Comparison of ENCODE assay signal across 24 cellular contexts in genomic region chr2:215363039-215363438, GRCh38. TPM values are rescaled to one million over a fixed set of nuclear protein-coding genes. Genes with fewer than 3 reads are reported as not detected.
DNase-seq lines count a peak whose midpoint lies in the region; ATAC-seq and TF ChIP-seq lines count a peak whose summit lies in the region.
"Had no signal": no experiment of that assay in that cellular context is flagged by ENCODE, and none has a peak within 500 bp of the region (broad histone marks: within the 10 kb centered on the region; RNA-seq: fewer than 3 reads in every experiment).

No MANE protein-coding gene starts in this region.

- peaks cover 2% of the 10 kb centered on the region for H3K27me3 Mint-ChIP-seq in endothelial cell (ENCODE audit: unreplicated experiment)
- H3K27me3 Mint-ChIP-seq: CD4-positive, alpha-beta memory T cell had no signal

- H3K9me3 Mint-ChIP-seq in endothelial cell (ENCODE audit: unreplicated experiment) = no peaks in the 10 kb centered on the region
- H3K9me3 Mint-ChIP-seq: GM23338 had no signal

- no peak for TF ChIP-seq CTCF in IMR-90 (conservative IDR thresholded peaks at IDR 0.05; ENCODE audit: low read depth, low read length)
- no peak for TF ChIP-seq CTCF in endothelial cell (IDR thresholded peaks at IDR 0.05; ENCODE audit: unreplicated experiment)

- H4K20me1 ChIP-seq in IMR-90 (ENCODE audit: insufficient read depth, low read length) = peaks cover 27% of the 10 kb centered on the region
- H4K20me1 ChIP-seq: BLaER1 had no signal

- H2AFZ ChIP-seq in ACC112 (ENCODE audit: low read length, unreplicated experiment) (no peak overlapping the region), IMR-90 (replicated peaks; ENCODE audit: low read length, poor library complexity) (no peak overlapping the region)
- H2AFZ ChIP-seq: GM23338 had no signal

- no peaks in the 10 kb centered on the region for H3K9me3 ChIP-seq in IMR-90 (ENCODE audit: control insufficient read depth, insufficient read depth, low read length)
- H3K9me3 ChIP-seq: BLaER1 had no signal

- TF ChIP-seq RAD21 in IMR-90 (IDR thresholded peaks at IDR 0.05; ENCODE audit: low read length) = no peak

- H4K5ac ChIP-seq in IMR-90 (ENCODE audit: low read depth, low read length) = no peak overlapping the region

- H3K14ac ChIP-seq in IMR-90 (replicated peaks; ENCODE audit: low read depth, low read length) = no peak overlapping the region

- H3K79me2 ChIP-seq in ACC112 (ENCODE audit: control insufficient read depth, insufficient read depth, low read length, unreplicated experiment) = no peaks in the 10 kb centered on the region

- no peak overlapping the region for H3K56ac ChIP-seq in IMR-90 (ENCODE audit: extremely low read depth, insufficient read depth, low read length)

- peaks cover 8 to 22% of the 10 kb centered on the region in 2 experiments; a peak in 3 of 4 replicates for H3K79me1 ChIP-seq in IMR-90 (ENCODE audit: low read depth in 1 of 2, low read length in 2 of 2)

- no peak overlapping the region for H3K4ac ChIP-seq in IMR-90 (ENCODE audit: low read depth, low read length)

- H2AK9ac ChIP-seq in IMR-90 (replicated peaks; ENCODE audit: low read depth, low read length, poor library complexity) = no peak overlapping the region

- H3K4me1 ChIP-seq in ACC112 (ENCODE audit: control insufficient read depth, insufficient read depth, low read length, unreplicated experiment) (peaks cover 20% of the 10 kb centered on the region), IMR-90 (ENCODE audit: control insufficient read depth, insufficient read depth, low read length) (peaks cover 1% of the 10 kb centered on the region; the same call in 1 of the 2 replicates)
- H3K4me1 ChIP-seq: BLaER1 had no signal

- no peak overlapping the region for H4K91ac ChIP-seq in IMR-90 (ENCODE audit: insufficient read depth, low read depth, low read length)

- WGBS in IMR-90 (ENCODE audit: extremely low coverage in 2 of 2, insufficient read length in 1 of 2), 2 experiments = no CpG with 5 or more reads among the region's 2 CpGs

- H3K9ac ChIP-seq in IMR-90 (ENCODE audit: low read depth, low read length) = no peak overlapping the region
- H3K9ac ChIP-seq: BLaER1 had no signal

- POLR2A ChIA-PET in IMR-90 (lab: Charles Lee; ENCODE audit: unreplicated experiment) = no interaction called here

- no peak overlapping the region for H2AK5ac ChIP-seq in IMR-90 (ENCODE audit: low read depth, low read length)

- peaks cover 2% of the 10 kb centered on the region; the same call in 1 of the 2 replicates for H3K9me1 ChIP-seq in IMR-90 (ENCODE audit: insufficient read depth, low read length)

- H3K18ac ChIP-seq in IMR-90 (ENCODE audit: low read depth, low read length) = no peak overlapping the region

- peak; percentile 11 for DNase-seq in IMR-90
- no peak for DNase-seq in endothelial cell (ENCODE audit: low spot score)
- DNase-seq in kidney tubule cell (ENCODE audit: low spot score) = peak; percentile 1
- no peak for DNase-seq in GDM1 (lab: John Stamatoyannopoulos, UW)
- DNase-seq in activated T-cell treated with anti-CD3 and anti-CD28 coated beads for 4 hours = no peak
- DNase-seq in hippocampal formation (lab: John Stamatoyannopoulos, UW) = no peak
- DNase-seq: Calu3; CD4-positive, alpha-beta memory T cell; DMS53; EL; Kasumi-1; MM.1S; NCI-H1092; NCI-H146; NCI-H2029 treated with DMSO at 0.1 percent for 48 hours; NCI-H2171; NCI-H510A; NCI-H774; SHP77 had no signal

- H3K36me3 ChIP-seq in ACC112 (ENCODE audit: insufficient read depth, low read length) (peaks cover 78% of the 10 kb centered on the region), IMR-90 (ENCODE audit: control insufficient read depth, insufficient read depth, low read length) (peaks cover 65% of the 10 kb centered on the region)

- CTCF ChIA-PET in IMR-90 (lab: Yijun Ruan, JAX) = no interaction called here

- no peak overlapping the region for H3K27ac Mint-ChIP-seq in endothelial cell (ENCODE audit: unreplicated experiment)
- H3K27ac Mint-ChIP-seq: CD4-positive, alpha-beta memory T cell had no signal

- H3K27ac ChIP-seq in ACC112 (ENCODE audit: low read depth, low read length) (peak overlapping the region; percentile 58), IMR-90 (ENCODE audit: insufficient read depth, low read length) (no peak overlapping the region)
- H3K27ac ChIP-seq: BLaER1, SK-N-MC had no signal

- no peak overlapping the region for H2BK5ac ChIP-seq in IMR-90 (ENCODE audit: low read depth, low read length, poor library complexity, severe bottlenecking)

- dilution Hi-C loops in IMR-90 (cut with HindIII; ENCODE audit: low sequenced_read_pairs, unreplicated experiment) = no loop called here

- H3K4me1 Mint-ChIP-seq in endothelial cell (ENCODE audit: unreplicated experiment) = no peaks in the 10 kb centered on the region
- H3K4me1 Mint-ChIP-seq: CD4-positive, alpha-beta memory T cell had no signal

- no peak overlapping the region for H2BK20ac ChIP-seq in IMR-90 (ENCODE audit: low read depth, low read length)

- H2BK120ac ChIP-seq in IMR-90 (ENCODE audit: low read depth, low read length) = no peak overlapping the region

- in situ Hi-C loops in IMR-90 (cut with MboI; ENCODE audit: low sequenced_read_pairs) = no loop called here

- no peak overlapping the region for H2BK15ac ChIP-seq in IMR-90 (ENCODE audit: low read depth, low read length)

- peaks cover 41% of the 10 kb centered on the region for H3K36me3 Mint-ChIP-seq in endothelial cell (ENCODE audit: low read depth, unreplicated experiment)

- no TSS peak for BruUV-seq in IMR-90 (replicated peaks; lab: Mats Ljungman, UMichigan)

- peak overlapping the region; percentile 47 for H3K4me3 Mint-ChIP-seq in endothelial cell (ENCODE audit: unreplicated experiment)
- H3K4me3 Mint-ChIP-seq: CD4-positive, alpha-beta memory T cell; GM23338 had no signal

- H3K27me3 ChIP-seq in ACC112 (ENCODE audit: insufficient read depth, low read length) = no peaks in the 10 kb centered on the region
- H3K27me3 ChIP-seq in IMR-90 (ENCODE audit: control insufficient read depth, insufficient read depth, low read length) = no peaks in the 10 kb centered on the region
- H3K27me3 ChIP-seq: BLaER1 had no signal

- no peak overlapping the region for H4K8ac ChIP-seq in IMR-90 (ENCODE audit: low read depth in 2 of 2, low read length in 2 of 2)

- intact Hi-C loops in IMR-90 (cut with micrococcal nuclease) = no loop called here

- H3K4me3 ChIP-seq in ACC112 (ENCODE audit: low read depth, low read length) (no peak overlapping the region), IMR-90 (ENCODE audit: insufficient read depth, low read depth, low read length) (no peak overlapping the region)
- H3K4me3 ChIP-seq: BLaER1, GM23338, SK-N-MC had no signal

- no peak overlapping the region for H3K23ac ChIP-seq in IMR-90 (ENCODE audit: low read depth, low read length)

- no peak for TF ChIP-seq POLR2A in IMR-90 (IDR thresholded peaks at IDR 0.05; ENCODE audit: low read depth, low read length)

- no peak for ATAC-seq in IMR-90 (ENCODE audit: low read depth)
- no peak for ATAC-seq in GM21526 (IDR thresholded peaks at IDR 0.05; ENCODE audit: low FRiP score, unreplicated experiment)
- ATAC-seq: GM23338 had no signal

- H3K4me2 ChIP-seq in IMR-90 (ENCODE audit: low read depth, low read length) = no peak overlapping the region
- H3K4me2 ChIP-seq: BLaER1, GM23338 had no signal

TF ChIP-seq in IMR-90, 13 proteins besides CTCF, POLR2A, EP300 and RAD21:
- TF ChIP-seq ELK1 (IDR thresholded peaks at IDR 0.05; ENCODE audit: borderline replicate concordance, low read depth, low read length) (no peak), RFX5 (IDR thresholded peaks at IDR 0.05; ENCODE audit: low read depth, low read length) (no peak), USF2 (IDR thresholded peaks at IDR 0.05; ENCODE audit: low read depth, low read length) (no peak), BHLHE40 (IDR thresholded peaks at IDR 0.05; ENCODE audit: low read depth, low read length) (no peak), CEBPB (IDR thresholded peaks at IDR 0.05; ENCODE audit: low read depth, low read length) (no peak), MXI1 (IDR thresholded peaks at IDR 0.05; ENCODE audit: borderline replicate concordance, low read depth, low read length) (no peak), MAFK (IDR thresholded peaks at IDR 0.05; ENCODE audit: low read depth, low read length) (no peak), SMC3 (IDR thresholded peaks at IDR 0.05; ENCODE audit: low read depth, low read length) (no peak), CHD1 (IDR thresholded peaks at IDR 0.05; ENCODE audit: low read depth, low read length) (no peak), RCOR1 (IDR thresholded peaks at IDR 0.05; ENCODE audit: insufficient replicate concordance, low read length) (no peak), NFE2L2 (IDR thresholded peaks at IDR 0.05; ENCODE audit: low read depth, low read length) (no peak), FOS (IDR thresholded peaks at IDR 0.05; ENCODE audit: low read depth, low read length) (no peak)

RNA-seq across cellular contexts. Expression of gene ATIC, which starts 51.2 kb away (rescaled TPM):
- total RNA-seq in IMR-90 (2012; rRNA removed) (29.4 and 30.5 TPM in 2 replicates), endothelial cell (ENCODE audit: unreplicated experiment) (29.3 TPM)
- 96.8 and 101 TPM in 2 replicates for polyA plus RNA-seq in IMR-90 (2012; rRNA removed)
- polyA plus RNA-seq in IMR-90 (2012; cell fraction: cytosol; rRNA removed) = 29.6 and 76.9 TPM in 2 replicates
- polyA plus RNA-seq in IMR-90 (2012; cell fraction: nucleus; rRNA removed; ENCODE audit: low replicate concordance) = 20.5 and 94.2 TPM in 2 replicates

Comparison
In these comparisons a context has a peak if more than half of its experiments do, and no peak if none do; other contexts are left out.
1. DNase-seq: peak in IMR-90 (single experiment) and kidney tubule cell (single experiment); none in endothelial cell (single experiment), GDM1 (single experiment), activated T-cell treated with anti-CD3 and anti-CD28 coated beads for 4 hours (single experiment) and hippocampal formation (0 of 2).